In the genomic region with DNA sequence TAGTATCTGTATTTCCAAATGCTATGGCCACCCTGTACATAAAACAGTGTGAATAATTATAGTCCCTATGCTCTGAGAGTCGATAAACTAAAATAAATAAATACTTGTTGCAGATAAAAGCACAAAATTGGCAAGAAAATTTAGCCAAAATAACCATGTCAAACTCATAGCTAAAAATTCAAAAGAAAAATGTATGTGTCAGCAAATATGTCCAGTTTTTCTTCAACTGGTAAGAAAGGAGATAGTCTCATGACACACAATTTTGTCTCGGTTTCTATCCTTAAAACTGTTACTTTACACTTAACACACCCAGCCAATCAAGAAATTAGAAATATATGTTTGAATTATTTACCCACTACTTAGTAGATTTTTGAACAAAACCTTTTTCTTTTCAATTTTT, we compare ENCODE assay signal across 7 cellular contexts.
"Had no signal": no experiment of that assay in that cellular context is flagged by ENCODE, and none has a peak within 500 bp of the region (broad histone marks: within the 10 kb centered on the region; RNA-seq: fewer than 3 reads in every experiment).

No MANE protein-coding gene starts in this region.

- H3K4me2 ChIP-seq: GM23338 had no signal

- H3K4me1 ChIP-seq: HAP-1 had no signal

- H2AFZ ChIP-seq: GM23338 had no signal

- DNase-seq: H7, HFFc6, KG1 had no signal

- H3K4me3 ChIP-seq: GM23338, HAP-1 had no signal

- FAIRE-seq: HTR-8/SVneo had no signal

- ATAC-seq: GM23338, HCT116 had no signal

- H3K9me3 ChIP-seq: HAP-1 had no signal

- H3K36me3 ChIP-seq: HAP-1 had no signal
